Comparison of ENCODE assay signal across 13 cellular contexts in genomic region chr4:66769436-66769835, GRCh38.
DNase-seq lines count a peak whose midpoint lies in the region; TF ChIP-seq lines count a peak whose summit lies in the region.
"Had no signal": no experiment of that assay in that cellular context is flagged by ENCODE, and none has a peak within 500 bp of the region (broad histone marks: within the 10 kb centered on the region; RNA-seq: fewer than 3 reads in every experiment).

No MANE protein-coding gene starts in this region.

- WGBS in prostate gland: 39% methylated on average over 4 of the region's 4 CpGs

- H3K79me2 ChIP-seq in ACC112 (ENCODE audit: control insufficient read depth, insufficient read depth, low read length, unreplicated experiment): no peaks in the 10 kb centered on the region

- H3K9ac ChIP-seq in endocrine pancreas (ENCODE audit: control insufficient read depth, insufficient read depth, low read length): no peak overlapping the region

- H3K4me3 ChIP-seq in ACC112 (ENCODE audit: low read depth, low read length): peak overlapping the region; percentile 1; the same call in 1 of the 2 replicates
- peak overlapping the region; percentile 59 for H3K4me3 ChIP-seq in endocrine pancreas (ENCODE audit: control insufficient read depth, insufficient read depth, low read length)
- H3K4me3 ChIP-seq in prostate gland: no peak overlapping the region

- H3K9me3 ChIP-seq in endocrine pancreas (ENCODE audit: control insufficient read depth, low read length): no peaks in the 10 kb centered on the region
- H3K9me3 ChIP-seq in prostate gland: no peaks in the 10 kb centered on the region

- H3K36me3 ChIP-seq in ACC112 (ENCODE audit: insufficient read depth, low read length) (no peaks in the 10 kb centered on the region), endocrine pancreas (ENCODE audit: control insufficient read depth, insufficient read depth, low read length) (no peaks in the 10 kb centered on the region), prostate gland (no peaks in the 10 kb centered on the region)

- H3K27me3 ChIP-seq in ACC112 (ENCODE audit: insufficient read depth, low read length) (no peaks in the 10 kb centered on the region), endocrine pancreas (ENCODE audit: control insufficient read depth, insufficient read depth, low read length) (no peaks in the 10 kb centered on the region), prostate gland (replicated peaks; ENCODE audit: insufficient read depth) (no peaks in the 10 kb centered on the region)

- TF ChIP-seq CTCF in prostate gland (IDR thresholded peaks at IDR 0.05): no peak

- H2AFZ ChIP-seq in ACC112 (ENCODE audit: low read length, unreplicated experiment): no peak overlapping the region

- intact Hi-C loops in prostate gland (cut with DNase I): no loop called here

- TF ChIP-seq POLR2A in prostate gland (IDR thresholded peaks at IDR 0.05): no peak

- H3K4me1 ChIP-seq in ACC112 (ENCODE audit: control insufficient read depth, insufficient read depth, low read length, unreplicated experiment) (no peaks in the 10 kb centered on the region), endocrine pancreas (ENCODE audit: control insufficient read depth, insufficient read depth, low read length) (no peaks in the 10 kb centered on the region), prostate gland (replicated peaks) (no peaks in the 10 kb centered on the region)

- DNase-seq in DMS53 treated with DMSO at 0.1 percent for 48 hours (lab: John Stamatoyannopoulos, UW; ENCODE audit: unreplicated experiment) (peak; percentile 2), M059J (ENCODE audit: low read depth) (peak; percentile 26), prostate gland (ENCODE audit: low spot score) (no peak), NCI-H2171 (lab: John Stamatoyannopoulos, UW) (no peak), foreskin melanocyte (no peak)
- no peak for DNase-seq in stimulated activated naive CD4-positive, alpha-beta T cell (lab: John Stamatoyannopoulos, UW)
- DNase-seq: GDM1, H9, NCI-H524 treated with DMSO at 0.1 percent for 48 hours, SHP77 treated with DMSO at 0.1 percent for 48 hours, T-helper 2 cell had no signal

- H3K27ac ChIP-seq in ACC112 (ENCODE audit: low read depth, low read length) (no peak overlapping the region), prostate gland (no peak overlapping the region)

Comparison
In these comparisons a context has a peak if more than half of its experiments do, and no peak if none do; other contexts are left out.
1. H3K4me3 ChIP-seq: peak in ACC112 (single experiment) and endocrine pancreas (single experiment); none in prostate gland (0 of 2).
2. DNase-seq: peak in DMS53 treated with DMSO at 0.1 percent for 48 hours (single experiment) and M059J (single experiment); none in stimulated activated naive CD4-positive, alpha-beta T cell (0 of 6), prostate gland (single experiment), NCI-H2171 (single experiment) and foreskin melanocyte (single experiment).